ENCODE assay signal across 8 cellular contexts in genomic region chr19:21482863-21483276, GRCh38. TPM values are rescaled to one million over a fixed set of nuclear protein-coding genes. Genes with fewer than 3 reads are reported as not detected.
A peak's percentile ranks its signal among the peaks of the same experiment; 100 is the strongest.
DNase-seq lines count a peak whose midpoint lies in the region; ATAC-seq and TF ChIP-seq lines count a peak whose summit lies in the region.

No MANE protein-coding gene starts in this region.

- no peaks in the 10 kb centered on the region for H3K9me3 ChIP-seq in MM.1S (replicated peaks; ENCODE audit: insufficient read depth, low read length)
- H3K9me3 ChIP-seq in endodermal cell (ENCODE audit: control insufficient read depth, low read length) = peaks cover 2% of the 10 kb centered on the region
- no peaks in the 10 kb centered on the region for H3K9me3 ChIP-seq in stomach smooth muscle (ENCODE audit: control insufficient read depth in 2 of 2, low read length in 2 of 2)

- H3K27me3 Mint-ChIP-seq in endodermal cell (ENCODE audit: insufficient read depth) = no peaks in the 10 kb centered on the region
- no peaks in the 10 kb centered on the region for H3K27me3 Mint-ChIP-seq in natural killer cell treated with Interleukin-12 subunit alpha and Interleukin-12 subunit beta and Interleukin-15 and Interleukin-18, amount 100 ng/mL, for 72 hours

- no peak overlapping the region for H3K4me3 Mint-ChIP-seq in endodermal cell
- H3K4me3 Mint-ChIP-seq in natural killer cell treated with Interleukin-12 subunit alpha and Interleukin-12 subunit beta and Interleukin-15 and Interleukin-18, amount 100 ng/mL, for 72 hours = no peak overlapping the region

- CTCF ChIA-PET in BJ (lab: Yijun Ruan, JAX) = interaction anchor here (0.6 to 1.0 kb wide), 5 partner anchors 16 to 897 kb away, joined by 3 to 4 read pairs (median 3); no protein-coding TSS in a partner anchor

- H3K4me1 ChIP-seq in MM.1S (ENCODE audit: low read length) = no peaks in the 10 kb centered on the region
- H3K4me1 ChIP-seq in endodermal cell (ENCODE audit: control insufficient read depth, insufficient read depth, low read length) = no peaks in the 10 kb centered on the region
- peaks cover 6% of the 10 kb centered on the region for H3K4me1 ChIP-seq in stomach smooth muscle (ENCODE audit: control insufficient read depth, insufficient read depth, low read length)

- H3K4me3 ChIP-seq in BJ (ENCODE audit: low read depth, low read length) (peak overlapping the region; percentile 36), MM.1S (ENCODE audit: low read length) (no peak overlapping the region), endodermal cell (ENCODE audit: low read length) (no peak overlapping the region), stomach smooth muscle (ENCODE audit: low read length in 2 of 2) (peak overlapping the region in 1 of 2 donors; percentile 62)

- H3K4me1 Mint-ChIP-seq in endodermal cell = no peaks in the 10 kb centered on the region
- H3K4me1 Mint-ChIP-seq in natural killer cell treated with Interleukin-12 subunit alpha and Interleukin-12 subunit beta and Interleukin-15 and Interleukin-18, amount 100 ng/mL, for 72 hours (ENCODE audit: low read depth in 2 of 2) = peaks cover 2 to 4% of the 10 kb centered on the region in 2 donors

- H3K79me2 ChIP-seq in MM.1S (ENCODE audit: low read length) = no peaks in the 10 kb centered on the region

- no peak overlapping the region for H2AFZ ChIP-seq in MM.1S (ENCODE audit: low read length)

- H3K36me3 Mint-ChIP-seq in endodermal cell (ENCODE audit: low read depth) = peaks cover 35% of the 10 kb centered on the region
- no peaks in the 10 kb centered on the region for H3K36me3 Mint-ChIP-seq in natural killer cell treated with Interleukin-12 subunit alpha and Interleukin-12 subunit beta and Interleukin-15 and Interleukin-18, amount 100 ng/mL, for 72 hours

- ATAC-seq in natural killer cell treated with Interleukin-12 subunit alpha and Interleukin-12 subunit beta and Interleukin-15 and Interleukin-18, amount 100 ng/mL, for 72 hours = peak; percentile 77 to 90
- ATAC-seq in GM21360 (IDR thresholded peaks at IDR 0.05; ENCODE audit: unreplicated experiment) = no peak

- no peak for DNase-seq in BJ (ENCODE audit: low read depth)
- peak; percentile 31 for DNase-seq in MM.1S
- peak; percentile 67 to 68 for DNase-seq in activated CD4-positive, alpha-beta T cell treated with anti-CD3 and anti-CD28 coated beads, Interleukin-2, amount 50 U/mL, for 48 hours
- DNase-seq in endodermal cell = peak; percentile 80
- DNase-seq in natural killer cell treated with Interleukin-12 subunit alpha and Interleukin-12 subunit beta and Interleukin-15 and Interleukin-18, amount 100 ng/mL, for 72 hours (ENCODE audit: low spot score) = peak; percentile 70
- no peak for DNase-seq in LoVo (ENCODE audit: low spot score)

- H4K20me1 ChIP-seq in MM.1S (ENCODE audit: insufficient read depth, low read length) = no peaks in the 10 kb centered on the region

- no peaks in the 10 kb centered on the region for H3F3A ChIP-seq in MM.1S (ENCODE audit: insufficient read depth, low read length)

- H3K27ac Mint-ChIP-seq in endodermal cell = no peak overlapping the region
- H3K27ac Mint-ChIP-seq in natural killer cell treated with Interleukin-12 subunit alpha and Interleukin-12 subunit beta and Interleukin-15 and Interleukin-18, amount 100 ng/mL, for 72 hours = no peak overlapping the region

- no peaks in the 10 kb centered on the region for H3K27me3 ChIP-seq in BJ (ENCODE audit: control insufficient read depth, insufficient read depth, low read length)
- H3K27me3 ChIP-seq in MM.1S (replicated peaks; ENCODE audit: insufficient read depth, low read length) = no peaks in the 10 kb centered on the region
- H3K27me3 ChIP-seq in endodermal cell (ENCODE audit: control insufficient read depth, insufficient read depth, low read length, poor library complexity, severe bottlenecking) = no peaks in the 10 kb centered on the region
- no peaks in the 10 kb centered on the region for H3K27me3 ChIP-seq in stomach smooth muscle (ENCODE audit: control insufficient read depth in 1 of 2, insufficient read depth in 2 of 2, low read length in 2 of 2)

- H3K27ac ChIP-seq in MM.1S (ENCODE audit: low read length) = no peak overlapping the region
- no peak overlapping the region for H3K27ac ChIP-seq in endodermal cell (ENCODE audit: low read depth, low read length)
- peak overlapping the region; percentile 24 for H3K27ac ChIP-seq in stomach smooth muscle (ENCODE audit: low read length)

- H3K9ac ChIP-seq in MM.1S (ENCODE audit: low read length) (no peak overlapping the region), endodermal cell (ENCODE audit: extremely low read depth, low read length, poor library complexity, severe bottlenecking) (no peak overlapping the region), stomach smooth muscle (ENCODE audit: low read length in 2 of 2) (no peak overlapping the region)

- H3K4me2 ChIP-seq in MM.1S (ENCODE audit: low read depth, low read length) = no peak overlapping the region

- H3K9me3 Mint-ChIP-seq in endodermal cell = peaks cover 29% of the 10 kb centered on the region
- H3K9me3 Mint-ChIP-seq in natural killer cell treated with Interleukin-12 subunit alpha and Interleukin-12 subunit beta and Interleukin-15 and Interleukin-18, amount 100 ng/mL, for 72 hours = no peaks in the 10 kb centered on the region

- POLR2A ChIA-PET in BJ (lab: Charles Lee) = no interaction called here

- no peaks in the 10 kb centered on the region for H3K9me2 ChIP-seq in MM.1S (replicated peaks; ENCODE audit: insufficient read depth, low read length)

- TF ChIP-seq CTCF in BJ (IDR thresholded peaks at IDR 0.05; ENCODE audit: insufficient read depth, low read depth, low read length) (peak; percentile 59), MM.1S (IDR thresholded peaks at IDR 0.05; ENCODE audit: low read length) (peak; percentile 54), endodermal cell (conservative IDR thresholded peaks at IDR 0.05) (peak; percentile 95)

- H3K36me3 ChIP-seq in BJ (ENCODE audit: control insufficient read depth, insufficient read depth, low read length) = no peaks in the 10 kb centered on the region
- H3K36me3 ChIP-seq in MM.1S (replicated peaks; ENCODE audit: insufficient read depth, low read length) = no peaks in the 10 kb centered on the region
- H3K36me3 ChIP-seq in endodermal cell (ENCODE audit: control insufficient read depth, insufficient read depth, low read length) = no peaks in the 10 kb centered on the region
- no peaks in the 10 kb centered on the region for H3K36me3 ChIP-seq in stomach smooth muscle (ENCODE audit: control insufficient read depth in 2 of 2, insufficient read depth in 2 of 2, low read length in 2 of 2)

- 68 to 92% methylated on average over 7 to 18 of the region's 18 CpGs for WGBS in endodermal cell (ENCODE audit: insufficient coverage in 1 of 2, insufficient read length in 1 of 2), 2 experiments

RNA-seq across cellular contexts. Expression of gene ZNF429, which starts 22.5 kb away (rescaled TPM):
- polyA plus RNA-seq in BJ (2011; rRNA removed) = 3.3 and 4.1 TPM in 2 replicates
- 3.6 and 4.4 TPM in 2 replicates for polyA minus RNA-seq in BJ (2011; rRNA and poly(A)+ RNA removed)
- 10 to 100 TPM; 14.3 to 23.2 TPM for total RNA-seq in endodermal cell
- polyA plus RNA-seq in endodermal cell (2013, experiment 1 of 2) = 10.2 TPM
- polyA plus RNA-seq in endodermal cell (2013, experiment 2 of 2) = 10.3 TPM
- 10 to 100 TPM; 10.9 to 11.0 TPM for total RNA-seq in natural killer cell treated with Interleukin-12 subunit alpha and Interleukin-12 subunit beta and Interleukin-15 and Interleukin-18, amount 100 ng/mL, for 72 hours

Comparison
In these comparisons a context has a peak if more than half of its experiments do, and no peak if none do; other contexts are left out.
1. DNase-seq: peak in MM.1S (single experiment), activated CD4-positive, alpha-beta T cell treated with anti-CD3 and anti-CD28 coated beads, Interleukin-2, amount 50 U/mL, for 48 hours (2 of 2), endodermal cell (single experiment) and natural killer cell treated with Interleukin-12 subunit alpha and Interleukin-12 subunit beta and Interleukin-15 and Interleukin-18, amount 100 ng/mL, for 72 hours (single experiment); none in BJ (single experiment) and LoVo (single experiment).
2. Peak in every context shown above with its lines, with median percentiles within 50 percentile points of each other: CTCF ChIP-seq.